10 cellular contexts compared by ENCODE assay signal in genomic region chr12:27840229-27840999, GRCh38.
DNase-seq lines count a peak whose midpoint lies in the region; ATAC-seq and TF ChIP-seq lines count a peak whose summit lies in the region.
"Had no signal": no experiment of that assay in that cellular context is flagged by ENCODE, and none has a peak within 500 bp of the region (broad histone marks: within the 10 kb centered on the region; RNA-seq: fewer than 3 reads in every experiment).

No MANE protein-coding gene starts in this region.

- H3K36me3 ChIP-seq in adipocyte (ENCODE audit: control insufficient read depth, insufficient read depth, low read length, severe bottlenecking) (no peaks in the 10 kb centered on the region), osteoblast (ENCODE audit: insufficient read depth, low read length) (no peaks in the 10 kb centered on the region)

- no peak overlapping the region for H3K4me3 ChIP-seq in adipocyte (ENCODE audit: low read length)
- H3K4me3 ChIP-seq in osteoblast (ENCODE audit: insufficient read depth, low read length) = no peak overlapping the region

- H3K27me3 ChIP-seq in adipocyte (replicated peaks; ENCODE audit: control insufficient read depth, insufficient read depth, low read length) (no peaks in the 10 kb centered on the region), osteoblast (ENCODE audit: insufficient read depth, low read length) (no peaks in the 10 kb centered on the region)

- H3K4me1 ChIP-seq in adipocyte (ENCODE audit: control insufficient read depth, insufficient read depth, low read length) (peaks cover 25% of the 10 kb centered on the region), osteoblast (ENCODE audit: insufficient read depth, low read length) (peaks cover 8% of the 10 kb centered on the region)

- H3K27ac ChIP-seq in osteoblast (ENCODE audit: low read depth, low read length) = no peak overlapping the region

- no peaks in the 10 kb centered on the region for H3K9me3 ChIP-seq in adipocyte (ENCODE audit: control insufficient read depth, low read length)
- no peaks in the 10 kb centered on the region for H3K9me3 ChIP-seq in osteoblast (ENCODE audit: low read depth, low read length)

- no peaks in the 10 kb centered on the region for H4K20me1 ChIP-seq in osteoblast (ENCODE audit: insufficient read depth, low read length)

- DNase-seq in NCI-H2107 treated with DMSO at 0.1 percent for 48 hours (lab: John Stamatoyannopoulos, UW; ENCODE audit: unreplicated experiment) (peak; percentile 2), NCI-H2107 (lab: John Stamatoyannopoulos, UW) (no peak), adipocyte (ENCODE audit: low read depth) (peak; percentile 45), osteoblast (ENCODE audit: insufficient read length, low spot score, missing footprints) (no peak), posterior vena cava (ENCODE audit: low spot score) (no peak)
- no peak for DNase-seq in stimulated activated CD4-positive, alpha-beta T cell treated with anti-CD3 and anti-CD28 coated beads, Interleukin-12 subunit alpha, Interleukin-12 subunit beta, amount 100 ng/mL, for 4 hours
- DNase-seq: activated T-cell treated with anti-CD3 and anti-CD28 coated beads, Interleukin-2, amount 50 U/mL, for 48 hours; NCI-H1436 treated with DMSO at 0.1 percent for 48 hours had no signal

- TF ChIP-seq CTCF in LNCAP (IDR thresholded peaks at IDR 0.05) = peak; percentile 80
- peak; percentile 55 for TF ChIP-seq CTCF in osteoblast (IDR thresholded peaks at IDR 0.05; ENCODE audit: extremely low read depth, low read depth, low read length)

- no peak overlapping the region for H3K4me2 ChIP-seq in osteoblast (ENCODE audit: insufficient read depth, low read length)

- intact Hi-C loops in posterior vena cava (cut with DNase I) = no loop called here

- ATAC-seq in HG03378 (IDR thresholded peaks at IDR 0.05; ENCODE audit: unreplicated experiment) = no peak

- no peak overlapping the region for H2AFZ ChIP-seq in osteoblast (ENCODE audit: low read length)

- no peak overlapping the region for H3K9ac ChIP-seq in adipocyte (ENCODE audit: low read length)

- no peaks in the 10 kb centered on the region for H3K79me2 ChIP-seq in osteoblast (ENCODE audit: insufficient read depth, low read length)

Comparison
In these comparisons a context has a peak if more than half of its experiments do, and no peak if none do; other contexts are left out.
1. DNase-seq: peak in NCI-H2107 treated with DMSO at 0.1 percent for 48 hours (single experiment) and adipocyte (single experiment); none in NCI-H2107 (single experiment), osteoblast (single experiment), stimulated activated CD4-positive, alpha-beta T cell treated with anti-CD3 and anti-CD28 coated beads, Interleukin-12 subunit alpha, Interleukin-12 subunit beta, amount 100 ng/mL, for 4 hours (single experiment) and posterior vena cava (single experiment).